In genomic region chr17:1709403-1709891, GRCh38 we compare ENCODE assay signal across 9 cellular contexts. TPM values are rescaled to one million over a fixed set of nuclear protein-coding genes. Genes with fewer than 3 reads are reported as not detected.
DNase-seq lines count a peak whose midpoint lies in the region; FAIRE-seq and TF ChIP-seq lines count a peak whose summit lies in the region.
"Had no signal": no experiment of that assay in that cellular context is flagged by ENCODE, and none has a peak within 500 bp of the region (broad histone marks: within the 10 kb centered on the region; RNA-seq: fewer than 3 reads in every experiment).

No MANE protein-coding gene starts in this region.

- H2AFZ ChIP-seq in neural cell (ENCODE audit: low read depth, low read length): no peak overlapping the region
- no peak overlapping the region for H2AFZ ChIP-seq in Karpas-422 (ENCODE audit: low read length)

- H3K4me1 ChIP-seq in BLaER1 (peaks cover 16% of the 10 kb centered on the region), Peyer's patch (peaks cover 0 to 37% (median 6%) of the 10 kb centered on the region in 4 donors), esophagus squamous epithelium (peaks cover 27 to 53% (median 36%) of the 10 kb centered on the region in 3 donors), Karpas-422 (ENCODE audit: low read length) (no peaks in the 10 kb centered on the region)

- H3K79me2 ChIP-seq in neural cell (replicated peaks; ENCODE audit: insufficient read depth, low read length): no peaks in the 10 kb centered on the region
- H3K79me2 ChIP-seq in Karpas-422 (ENCODE audit: low read length): no peaks in the 10 kb centered on the region

- H3K9me2 ChIP-seq in neural cell (ENCODE audit: insufficient read depth, low read length) (no peaks in the 10 kb centered on the region), Karpas-422 (replicated peaks; ENCODE audit: insufficient read depth, low read length) (no peaks in the 10 kb centered on the region)

- DNase-seq in Peyer's patch: peak in 1 of 3 donors; percentile 57
- DNase-seq in esophagus squamous epithelium (lab: John Stamatoyannopoulos, UW): no peak
- no peak for DNase-seq in HTR-8/SVneo (ENCODE audit: insufficient read length, low spot score)
- no peak for DNase-seq in Karpas-422
- DNase-seq in cerebellum (ENCODE audit: low spot score): no peak
- DNase-seq in NCI-H2081 treated with DMSO at 0.1 percent for 48 hours (lab: John Stamatoyannopoulos, UW): no peak

- no peak for TF ChIP-seq CTCF in Peyer's patch (IDR thresholded peaks at IDR 0.05)
- TF ChIP-seq CTCF in esophagus squamous epithelium (IDR thresholded peaks at IDR 0.05): no peak
- no peak for TF ChIP-seq CTCF in neural cell (IDR thresholded peaks at IDR 0.05; ENCODE audit: poor library complexity, severe bottlenecking)

- H4K20me1 ChIP-seq in BLaER1 (peaks cover 42% of the 10 kb centered on the region), neural cell (ENCODE audit: insufficient read depth) (no peaks in the 10 kb centered on the region), Karpas-422 (ENCODE audit: insufficient read depth, low read depth, low read length) (no peaks in the 10 kb centered on the region)

- no peak for FAIRE-seq in HTR-8/SVneo (lab: Jason Lieb, UNC)
- FAIRE-seq: kidney had no signal

- H3K36me3 ChIP-seq in BLaER1 (no peaks in the 10 kb centered on the region), Peyer's patch (peaks cover 0 to 35% (median 0%) of the 10 kb centered on the region in 3 donors), esophagus squamous epithelium (peaks cover 8 to 37% (median 14%) of the 10 kb centered on the region in 3 donors), neural cell (ENCODE audit: insufficient read depth, low read length) (no peaks in the 10 kb centered on the region), Karpas-422 (ENCODE audit: insufficient read depth, low read length) (no peaks in the 10 kb centered on the region)

- no peak overlapping the region for H3K9ac ChIP-seq in BLaER1
- no peak overlapping the region for H3K9ac ChIP-seq in neural cell (ENCODE audit: low read length)
- H3K9ac ChIP-seq in Karpas-422 (ENCODE audit: low read length): no peak overlapping the region

- H3K9me3 ChIP-seq in BLaER1: no peaks in the 10 kb centered on the region
- no peaks in the 10 kb centered on the region for H3K9me3 ChIP-seq in Peyer's patch
- no peaks in the 10 kb centered on the region for H3K9me3 ChIP-seq in esophagus squamous epithelium
- no peaks in the 10 kb centered on the region for H3K9me3 ChIP-seq in neural cell (ENCODE audit: low read length)
- no peaks in the 10 kb centered on the region for H3K9me3 ChIP-seq in Karpas-422 (ENCODE audit: low read length)

- H3K4me3 ChIP-seq in BLaER1 (no peak overlapping the region), Peyer's patch (peak overlapping the region; percentile 55 to 82 (median 70)), esophagus squamous epithelium (peak overlapping the region; percentile 62 to 93 (median 66)), neural cell (ENCODE audit: low read length) (peak overlapping the region; percentile 61), Karpas-422 (ENCODE audit: low read length) (no peak overlapping the region)

- TF ChIP-seq POLR2A in Peyer's patch (IDR thresholded peaks at IDR 0.05): peak in 1 of 2 donors; percentile 19
- no peak for TF ChIP-seq POLR2A in esophagus squamous epithelium (IDR thresholded peaks at IDR 0.05)

- no peaks in the 10 kb centered on the region for H3F3A ChIP-seq in neural cell (ENCODE audit: insufficient read depth, low read length, poor library complexity, severe bottlenecking)

- no peak for TF ChIP-seq EP300 in neural cell (conservative IDR thresholded peaks at IDR 0.05; ENCODE audit: poor library complexity, severe bottlenecking)

- WGBS in esophagus squamous epithelium, 2 donors: 0 to 25% methylated on average over 3 to 5 of the region's 13 CpGs

- H3K27ac ChIP-seq in BLaER1 (no peak overlapping the region), Peyer's patch (peak overlapping the region; percentile 66 to 97 (median 92)), esophagus squamous epithelium (peak overlapping the region; percentile 84 to 94 (median 91)), neural cell (ENCODE audit: low read length) (no peak overlapping the region), Karpas-422 (ENCODE audit: low read length) (no peak overlapping the region)

- intact Hi-C loops in esophagus squamous epithelium (cut with DNase I): no loop called here

- H3K27me3 ChIP-seq in BLaER1 (peaks cover 89% of the 10 kb centered on the region), Peyer's patch (no peaks in the 10 kb centered on the region), esophagus squamous epithelium (no peaks in the 10 kb centered on the region), neural cell (ENCODE audit: insufficient read depth, low read depth, low read length) (peaks cover 24% of the 10 kb centered on the region), Karpas-422 (ENCODE audit: low read length) (no peaks in the 10 kb centered on the region)

- no peak for TF ChIP-seq RAD21 in neural cell (conservative IDR thresholded peaks at IDR 0.05)

- H3K4me2 ChIP-seq in BLaER1 (peak overlapping the region; percentile 89), neural cell (ENCODE audit: low read length) (no peak overlapping the region), Karpas-422 (ENCODE audit: low read depth, low read length, poor library complexity, severe bottlenecking) (no peak overlapping the region)

TF ChIP-seq in neural cell, 6 proteins besides CTCF, POLR2A, EP300 and RAD21:
- no peak for TF ChIP-seq POLR2AphosphoS5 (IDR thresholded peaks at IDR 0.05)
- TF ChIP-seq REST (IDR thresholded peaks at IDR 0.05; ENCODE audit: borderline replicate concordance): no peak
- no peak for TF ChIP-seq MXI1 (conservative IDR thresholded peaks at IDR 0.05; ENCODE audit: poor library complexity, severe bottlenecking)
- TF ChIP-seq SMC3 (conservative IDR thresholded peaks at IDR 0.05; ENCODE audit: poor library complexity): no peak
- no peak for TF ChIP-seq EZH2 (IDR thresholded peaks at IDR 0.05; ENCODE audit: borderline replicate concordance, insufficient read depth, low read length, poor library complexity, severe bottlenecking)
- TF ChIP-seq TAF1 (IDR thresholded peaks at IDR 0.05; ENCODE audit: low read depth): no peak
TF ChIP-seq in neural cell: peak in this region for 0.

RNA-seq across cellular contexts. Expression of gene TLCD2, which starts 0.7 kb away (rescaled TPM):
- total RNA-seq in Peyer's patch: 10 to 100 TPM in 3 of 4 donors, 1 to 10 TPM in 1; 8.3 to 37.8 (median 19.5) TPM
- total RNA-seq in esophagus squamous epithelium: 1 to 10 TPM; 4.2 to 6.0 (median 5.6) TPM
- 0.08 and 0.14 TPM in 2 replicates for polyA plus RNA-seq in neural cell
- under 0.01 TPM in 1 of 2 replicates, not detected in the other for polyA minus RNA-seq in neural cell
- total RNA-seq in Karpas-422 (2014; rRNA removed; shearing (Covaris generic); ENCODE audit: low replicate concordance): not detected in 2 replicates
- total RNA-seq in cerebellum: 0.73 TPM

RNA-seq across cellular contexts. Expression of gene WDR81, which starts 15.1 kb away (rescaled TPM):
- total RNA-seq in Peyer's patch (10 to 100 TPM; 37.1 to 83.3 (median 59.2) TPM), esophagus squamous epithelium (10 to 100 TPM; 12.5 to 33.8 (median 21.1) TPM), cerebellum (8.3 TPM)
- polyA plus RNA-seq in neural cell: 5.4 and 5.8 TPM in 2 replicates
- 12.7 and 16.8 TPM in 2 replicates for polyA minus RNA-seq in neural cell
- total RNA-seq in Karpas-422 (2014; rRNA removed; shearing (Covaris generic); ENCODE audit: low replicate concordance): 11.7 and 28.9 TPM in 2 replicates

RNA-seq across cellular contexts. Expression of gene PRPF8, which starts 24.8 kb away (rescaled TPM):
- total RNA-seq in Peyer's patch (100 to 1,000 TPM; 138 to 390 (median 226) TPM), esophagus squamous epithelium (100 to 1,000 TPM; 112 to 157 (median 145) TPM), cerebellum (128 TPM)
- 43.9 and 56.9 TPM in 2 replicates for polyA plus RNA-seq in neural cell
- polyA minus RNA-seq in neural cell: 149 and 158 TPM in 2 replicates
- 105 and 130 TPM in 2 replicates for total RNA-seq in Karpas-422 (2014; rRNA removed; shearing (Covaris generic); ENCODE audit: low replicate concordance)

RNA-seq across cellular contexts. Expression of gene SERPINF2, which starts 33.2 kb away (rescaled TPM):
- total RNA-seq in Peyer's patch (1 to 10 TPM; 4.0 to 9.6 (median 5.6) TPM), esophagus squamous epithelium (1 to 10 TPM in 2 of 4 donors, under 1 TPM in 2; 0.22 to 7.1 (median 1.6) TPM), cerebellum (0.18 TPM)
- 1.6 TPM in 1 of 2 replicates, not detected in the other for polyA plus RNA-seq in neural cell
- polyA minus RNA-seq in neural cell: not detected in 2 replicates
- 0.19 and 0.32 TPM in 2 replicates for total RNA-seq in Karpas-422 (2014; rRNA removed; shearing (Covaris generic); ENCODE audit: low replicate concordance)

RNA-seq across cellular contexts. Expression of gene SERPINF1, which starts 52.4 kb away (rescaled TPM):
- total RNA-seq in Peyer's patch: 100 to 1,000 TPM in 1 of 4 donors, 10 to 100 TPM in 3; 28.7 to 306 (median 81.6) TPM
- 100 to 1,000 TPM in 2 of 4 donors, 10 to 100 TPM in 2; 26.6 to 351 (median 80.6) TPM for total RNA-seq in esophagus squamous epithelium
- polyA plus RNA-seq in neural cell: 0.50 and 6.1 TPM in 2 replicates
- polyA minus RNA-seq in neural cell: 1.2 TPM in 1 of 2 replicates, not detected in the other
- 45.5 and 62.2 TPM in 2 replicates for total RNA-seq in Karpas-422 (2014; rRNA removed; shearing (Covaris generic); ENCODE audit: low replicate concordance)
- 12.2 TPM for total RNA-seq in cerebellum

Comparison
In these comparisons a context has a peak if more than half of its experiments do, and no peak if none do; other contexts are left out.
1. H3K27ac ChIP-seq: peak in Peyer's patch (4 of 4) and esophagus squamous epithelium (4 of 4); none in BLaER1 (single experiment), neural cell (single experiment) and Karpas-422 (single experiment).
2. H3K4me3 ChIP-seq: peak in Peyer's patch (4 of 4), esophagus squamous epithelium (4 of 4) and neural cell (single experiment); none in BLaER1 (single experiment) and Karpas-422 (single experiment).